In genomic region chr19:54464624-54465266, GRCh38 we compare ENCODE assay signal across 8 cellular contexts. TPM values are rescaled to one million over a fixed set of nuclear protein-coding genes. Genes with fewer than 3 reads are reported as not detected.
DNase-seq lines count a peak whose midpoint lies in the region; TF ChIP-seq lines count a peak whose summit lies in the region.

No MANE protein-coding gene starts in this region.

- TF ChIP-seq POLR2A in adrenal gland (IDR thresholded peaks at IDR 0.05) = peak in 1 of 2 donors; percentile 58

- peaks cover 24% of the 10 kb centered on the region; the same call in 1 of the 2 replicates for H3F3A ChIP-seq in SU-DHL-6 (ENCODE audit: insufficient read depth)

- H3K27me3 ChIP-seq in SU-DHL-6 (ENCODE audit: low read length) (no peaks in the 10 kb centered on the region), adrenal gland (peaks cover 3% of the 10 kb centered on the region), left ventricle myocardium inferior (ENCODE audit: low read depth) (peaks cover 11% of the 10 kb centered on the region)

- intact Hi-C loops in adrenal gland (cut with DNase I) (no loop called here), left ventricle myocardium inferior (cut with micrococcal nuclease) (no loop called here), posterior vena cava (cut with DNase I) (loop anchor here in 1 of 2 donors (5.0 kb wide), 1 partner anchor 1138 kb away; the partner anchor contains the start of gene ZNF524)

- H3K36me3 ChIP-seq in SU-DHL-6 (ENCODE audit: low read length) = no peaks in the 10 kb centered on the region
- peaks cover 0 to 27% of the 10 kb centered on the region in 2 donors for H3K36me3 ChIP-seq in adrenal gland (replicated peaks in 1 of 2)
- peaks cover 26% of the 10 kb centered on the region for H3K36me3 ChIP-seq in left ventricle myocardium inferior
- no peaks in the 10 kb centered on the region for H3K36me3 ChIP-seq in urinary bladder (ENCODE audit: insufficient read depth)

- H3K27ac ChIP-seq in SU-DHL-6 (ENCODE audit: low read depth, low read length) (peak overlapping the region; percentile 81), adrenal gland (peak overlapping the region; percentile 91 to 99 (median 95)), left ventricle myocardium inferior (replicated peaks) (peak overlapping the region; percentile 99), urinary bladder (ENCODE audit: low read depth) (peak overlapping the region; percentile 97)

- H3K4me1 ChIP-seq in adrenal gland (replicated peaks in 1 of 2) = peaks cover 16 to 34% of the 10 kb centered on the region in 2 donors
- H3K4me1 ChIP-seq in left ventricle myocardium inferior = peaks cover 64% of the 10 kb centered on the region
- no peaks in the 10 kb centered on the region for H3K4me1 ChIP-seq in urinary bladder (ENCODE audit: insufficient read depth)

- CTCF ChIA-PET in GM10248 (lab: Yijun Ruan, JAX) = no interaction called here

- no peaks in the 10 kb centered on the region; the same call in 1 of the 2 replicates for H4K20me1 ChIP-seq in SU-DHL-6 (ENCODE audit: low read depth, low read length)

- peak overlapping the region; percentile 47 for H3K9ac ChIP-seq in SU-DHL-6 (ENCODE audit: low read length)

- POLR2A ChIA-PET in GM10248 (lab: Yijun Ruan, JAX) = no interaction called here

- TF ChIP-seq CTCF in GM10248 (IDR thresholded peaks at IDR 0.05; ENCODE audit: control extremely low read depth, extremely low read depth, low read depth, missing control alignments) = peak; percentile 7
- TF ChIP-seq CTCF in SU-DHL-6 (IDR thresholded peaks at IDR 0.05; ENCODE audit: insufficient read depth, low read length, poor library complexity, severe bottlenecking) = no peak
- peak in 2 of 6 experiments; percentile 7 to 12 for TF ChIP-seq CTCF in adrenal gland (IDR thresholded peaks at IDR 0.05)
- peak; percentile 38 for TF ChIP-seq CTCF in left ventricle myocardium inferior (IDR thresholded peaks at IDR 0.05; ENCODE audit: borderline replicate concordance)

- DNase-seq in GM10248 (ENCODE audit: extremely low spot score) = peak; percentile 89
- DNase-seq in H4 (ENCODE audit: low spot score) = peak; percentile 94
- peak; percentile 79 for DNase-seq in LHCN-M2 (ENCODE audit: low read depth)
- DNase-seq in adrenal gland = peak; percentile 88 to 95 (median 93)
- DNase-seq in left ventricle myocardium inferior = peak; percentile 91
- DNase-seq in posterior vena cava (ENCODE audit: low spot score) = peak; percentile 97

- H3K4me2 ChIP-seq in SU-DHL-6 (ENCODE audit: low read depth, low read length, poor library complexity, severe bottlenecking) = peak overlapping the region; percentile 77

- WGBS in adrenal gland, 4 donors = 1 to 30% (median 14%) methylated on average over 10 to 61 of the region's 61 CpGs
- 11% methylated on average over 61 of the region's 61 CpGs for WGBS in urinary bladder

- H3K79me2 ChIP-seq in SU-DHL-6 (ENCODE audit: insufficient read depth, low read length) = no peaks in the 10 kb centered on the region

- peak overlapping the region; percentile 66 for H3K4me3 ChIP-seq in SU-DHL-6 (ENCODE audit: insufficient read depth, low read length, poor library complexity, severe bottlenecking)
- peak overlapping the region in 3 of 4 donors; percentile 33 to 67 (median 35) for H3K4me3 ChIP-seq in adrenal gland
- peak overlapping the region; percentile 73 for H3K4me3 ChIP-seq in left ventricle myocardium inferior
- H3K4me3 ChIP-seq in urinary bladder (ENCODE audit: low read depth, low read length) = peak overlapping the region; percentile 47

- H2AFZ ChIP-seq in SU-DHL-6 (ENCODE audit: low read depth, low read length, severe bottlenecking) = peak overlapping the region; percentile 90

- H3K9me3 ChIP-seq in SU-DHL-6 (ENCODE audit: insufficient read depth, low read length) (no peaks in the 10 kb centered on the region), adrenal gland (replicated peaks in 1 of 3) (no peaks in the 10 kb centered on the region), left ventricle myocardium inferior (replicated peaks) (no peaks in the 10 kb centered on the region)

- H3K9me2 ChIP-seq in SU-DHL-6 (replicated peaks; ENCODE audit: insufficient read depth, low read length) = no peaks in the 10 kb centered on the region

RNA-seq across cellular contexts. Expression of gene LENG9, which starts 1.2 kb away (rescaled TPM):
- 0.33 and 0.64 TPM in 2 replicates for total RNA-seq in H4 (2014; rRNA removed; shearing (Covaris generic))
- 3.8 and 8.2 TPM in 2 replicates for total RNA-seq in LHCN-M2 (2014; rRNA removed)
- 2.4 TPM for polyA plus RNA-seq in LHCN-M2 (2012)
- total RNA-seq in adrenal gland = 10 to 100 TPM in 2 of 8 donors, 1 to 10 TPM in 6; 6.3 to 15.3 (median 8.6) TPM
- 1 to 10 TPM; 1.3 to 4.2 (median 3.1) TPM for polyA plus RNA-seq in adrenal gland
- total RNA-seq in left ventricle myocardium inferior = 1.7 TPM
- total RNA-seq in posterior vena cava = 1 to 10 TPM; 4.2 to 5.1 TPM
- 3.3 TPM for total RNA-seq in urinary bladder
- 6.2 TPM for polyA plus RNA-seq in urinary bladder

RNA-seq across cellular contexts. Expression of gene CDC42EP5, which starts 8.4 kb away (rescaled TPM):
- 5.1 and 7.0 TPM in 2 replicates for total RNA-seq in H4 (2014; rRNA removed; shearing (Covaris generic))
- total RNA-seq in LHCN-M2 (2014; rRNA removed) = 9.2 and 9.5 TPM in 2 replicates
- 6.1 TPM for polyA plus RNA-seq in LHCN-M2 (2012)
- 10 to 100 TPM in 7 of 8 donors, 1 to 10 TPM in 1; 9.7 to 27.9 (median 15.7) TPM for total RNA-seq in adrenal gland
- polyA plus RNA-seq in adrenal gland = 10 to 100 TPM in 2 of 3 donors, under 1 TPM in 1; 0.44 to 36.0 (median 16.5) TPM
- 8.7 TPM for total RNA-seq in left ventricle myocardium inferior
- total RNA-seq in posterior vena cava = 10 to 100 TPM; 24.8 to 25.7 TPM
- 31.4 TPM for total RNA-seq in urinary bladder
- polyA plus RNA-seq in urinary bladder = 42.4 TPM

RNA-seq across cellular contexts. Expression of gene LENG8, which starts 15.7 kb away (rescaled TPM):
- 4.3 and 4.6 TPM in 2 replicates for total RNA-seq in H4 (2014; rRNA removed; shearing (Covaris generic))
- total RNA-seq in LHCN-M2 (2014; rRNA removed) (35.4 and 36.7 TPM in 2 replicates), adrenal gland (100 to 1,000 TPM in 4 of 8 donors, 10 to 100 TPM in 4; 33.6 to 207 (median 90.8) TPM), left ventricle myocardium inferior (66.0 TPM), posterior vena cava (100 to 1,000 TPM; 113 to 140 TPM), urinary bladder (49.7 TPM)
- 20.8 TPM for polyA plus RNA-seq in LHCN-M2 (2012)
- polyA plus RNA-seq in adrenal gland (100 to 1,000 TPM in 2 of 3 donors, 10 to 100 TPM in 1; 17.4 to 725 (median 247) TPM), urinary bladder (121 TPM)

RNA-seq across cellular contexts. Expression of gene LAIR2, which starts 37.9 kb away (rescaled TPM):
- total RNA-seq in H4 (2014; rRNA removed; shearing (Covaris generic)) = not detected in 2 replicates
- total RNA-seq in LHCN-M2 (2014; rRNA removed) (not detected in 2 replicates), adrenal gland (1 to 10 TPM in 1 of 8 donors, under 1 TPM in 1, not detected in 6; 0.91 to 1.4 TPM), left ventricle myocardium inferior (not detected), posterior vena cava (not detected), urinary bladder (not detected)
- not detected for polyA plus RNA-seq in LHCN-M2 (2012)
- polyA plus RNA-seq in adrenal gland (not detected), urinary bladder (not detected)

RNA-seq across cellular contexts. Expression of gene TTYH1, which starts 49.5 kb away (rescaled TPM):
- total RNA-seq in H4 (2014; rRNA removed; shearing (Covaris generic)) = not detected in 2 replicates
- total RNA-seq in LHCN-M2 (2014; rRNA removed) = not detected in 2 replicates
- polyA plus RNA-seq in LHCN-M2 (2012) = 0.13 TPM
- 1 to 10 TPM in 2 of 8 donors, under 1 TPM in 3, not detected in 3; 0.61 to 3.3 (median 0.81) TPM for total RNA-seq in adrenal gland
- 1 to 10 TPM in 2 of 3 donors, not detected in 1; 1.6 to 1.7 TPM for polyA plus RNA-seq in adrenal gland
- total RNA-seq in left ventricle myocardium inferior = 1.9 TPM
- 1 to 10 TPM in 1 of 2 donors, under 1 TPM in 1; 0.60 to 1.4 TPM for total RNA-seq in posterior vena cava
- total RNA-seq in urinary bladder = 3.6 TPM
- 3.7 TPM for polyA plus RNA-seq in urinary bladder

Comparison
In these comparisons a context has a peak if more than half of its experiments do, and no peak if none do; other contexts are left out.
1. Peak in every context shown above with its lines: DNase-seq, H3K4me3 ChIP-seq and H3K27ac ChIP-seq.